Comparison of ENCODE assay signal across 30 cellular contexts in the genomic region with DNA sequence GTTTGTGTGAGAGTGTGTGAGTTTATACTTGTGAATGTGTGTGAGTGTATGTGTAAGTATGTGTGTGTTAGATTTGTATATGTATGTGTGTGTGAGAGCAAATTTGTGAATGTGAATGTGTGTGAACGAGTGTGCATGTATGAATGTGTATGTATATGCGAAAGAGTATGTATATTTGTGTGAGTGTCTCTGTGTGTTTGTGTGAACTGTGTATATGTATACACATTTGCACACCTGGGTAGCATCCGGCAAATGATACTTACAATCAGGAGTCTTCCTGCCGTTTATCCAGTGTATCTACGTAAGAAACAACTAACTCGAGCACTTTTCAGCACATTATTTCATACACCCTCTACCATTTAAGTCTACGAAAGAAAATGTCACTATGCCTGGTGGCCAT.
"Had no signal": no experiment of that assay in that cellular context is flagged by ENCODE, and none has a peak within 500 bp of the region (broad histone marks: within the 10 kb centered on the region; RNA-seq: fewer than 3 reads in every experiment).

No MANE protein-coding gene starts in this region.

- H3K4me1 ChIP-seq: parathyroid adenoma, psoas muscle, right lobe of liver, sigmoid colon, stomach, thyroid gland, tibial nerve, upper lobe of right lung, uterus had no signal

- H3K27me3 ChIP-seq: neutrophil, ovary, right lobe of liver, sigmoid colon, stomach, thyroid gland, tibial nerve, upper lobe of right lung, uterus had no signal

- DNase-seq: naive thymus-derived CD8-positive, alpha-beta T cell; nephron progenitor cell; nucleus accumbens; ovary; posterior cingulate gyrus; psoas muscle; right cardiac atrium; right lobe of liver; sigmoid colon; small intestine; stimulated activated CD4-positive, alpha-beta T cell treated with anti-CD3 and anti-CD28 coated beads, Interleukin-15, amount 100 ng/mL, for 24 hours; stimulated activated CD4-positive, alpha-beta T cell treated with anti-CD3 and anti-CD28 coated beads, Interleukin-2, amount 100 ng/mL, for 24 hours; stimulated activated CD4-positive, alpha-beta T cell treated with anti-CD3 and anti-CD28 coated beads, Interleukin-2, amount 100 ng/mL, for 48 hours; stimulated activated CD4-positive, alpha-beta T cell treated with anti-CD3 and anti-CD28 coated beads, Interleukin-4, amount 100 ng/mL, for 24 hours; stimulated activated naive B cell treated with anti-CD40 and anti-IgM and Interleukin-4, amounts not matched to agents 10 μg/mL and 1 μg/mL and 100 μg/mL, for 72 hours; stimulated activated naive CD4-positive, alpha-beta T cell treated with Interleukin-2 at 50 U/mL for 16 hours; stomach; thyroid gland; upper lobe of right lung; uterus had no signal

- ATAC-seq: naive thymus-derived CD8-positive, alpha-beta T cell; psoas muscle; right cardiac atrium; right lobe of liver; stimulated activated effector memory CD8-positive, alpha-beta T cell treated with anti-CD3 and anti-CD28 coated beads, Interleukin-12 subunit alpha, Interleukin-12 subunit beta, amount 100 ng/mL, for 72 hours; stimulated activated naive B cell treated with anti-CD40 and anti-IgM and Interleukin-4, amounts not matched to agents 10 μg/mL and 1 μg/mL and 100 μg/mL, for 72 hours; upper lobe of right lung had no signal

- H3K79me2 ChIP-seq: parathyroid adenoma had no signal

- H3K9me3 ChIP-seq: neutrophil, ovary, psoas muscle, right lobe of liver, sigmoid colon, stomach, thoracic aorta, thyroid gland, tibial nerve, upper lobe of right lung, uterus had no signal

- H3K27ac ChIP-seq: neutrophil, ovary, parathyroid adenoma, psoas muscle, right lobe of liver, sigmoid colon, stomach, thoracic aorta, thyroid gland, tibial nerve, upper lobe of right lung, uterus had no signal

- H3K36me3 ChIP-seq: neutrophil, ovary, right lobe of liver, sigmoid colon, stomach, thoracic aorta, thyroid gland, tibial nerve, upper lobe of right lung, uterus had no signal

- H2AFZ ChIP-seq: parathyroid adenoma had no signal

- H3K4me3 Mint-ChIP-seq: naive thymus-derived CD8-positive, alpha-beta T cell; natural killer cell treated with Interleukin-12 subunit alpha and Interleukin-12 subunit beta and Interleukin-15 and Interleukin-18, amount 100 ng/mL, for 72 hours; nephron progenitor cell; neural crest cell; stimulated activated effector memory CD8-positive, alpha-beta T cell treated with anti-CD3 and anti-CD28 coated beads, Interleukin-12 subunit alpha, Interleukin-12 subunit beta, amount 100 ng/mL, for 72 hours; stimulated activated naive B cell treated with anti-CD40 and anti-IgM and Interleukin-4, amounts not matched to agents 10 μg/mL and 1 μg/mL and 100 μg/mL, for 72 hours; stimulated activated naive CD8-positive, alpha-beta T cell treated with anti-CD3 and anti-CD28 coated beads, Interleukin-15, Interleukin-2, amounts not matched to agents 100 ng/mL and 50 ng/mL, for 24 hours; type B pancreatic cell had no signal

- H3K9me3 Mint-ChIP-seq: natural killer cell treated with Interleukin-12 subunit alpha and Interleukin-12 subunit beta and Interleukin-15 and Interleukin-18, amount 100 ng/mL, for 72 hours; nephron progenitor cell; neural crest cell; stimulated activated naive B cell treated with anti-CD40 and anti-IgM and Interleukin-4, amounts not matched to agents 10 μg/mL and 1 μg/mL and 100 μg/mL, for 72 hours; stimulated activated naive CD8-positive, alpha-beta T cell treated with anti-CD3 and anti-CD28 coated beads, Interleukin-15, Interleukin-2, amounts not matched to agents 100 ng/mL and 50 ng/mL, for 24 hours; type B pancreatic cell had no signal

- FAIRE-seq: small intestine had no signal

- H3K4me3 ChIP-seq: ovary, psoas muscle, right lobe of liver, sigmoid colon, stomach, thoracic aorta, thyroid gland, tibial nerve, upper lobe of right lung, uterus had no signal

- H3K36me3 Mint-ChIP-seq: naive thymus-derived CD8-positive, alpha-beta T cell; natural killer cell treated with Interleukin-12 subunit alpha and Interleukin-12 subunit beta and Interleukin-15 and Interleukin-18, amount 100 ng/mL, for 72 hours; stimulated activated effector memory CD8-positive, alpha-beta T cell treated with anti-CD3 and anti-CD28 coated beads, Interleukin-12 subunit alpha, Interleukin-12 subunit beta, amount 100 ng/mL, for 72 hours; stimulated activated naive B cell treated with anti-CD40 and anti-IgM and Interleukin-4, amounts not matched to agents 10 μg/mL and 1 μg/mL and 100 μg/mL, for 72 hours; type B pancreatic cell had no signal

- H3K27ac Mint-ChIP-seq: naive thymus-derived CD8-positive, alpha-beta T cell; natural killer cell treated with Interleukin-12 subunit alpha and Interleukin-12 subunit beta and Interleukin-15 and Interleukin-18, amount 100 ng/mL, for 72 hours; nephron progenitor cell; progenitor cell of endocrine pancreas; stimulated activated effector memory CD8-positive, alpha-beta T cell treated with anti-CD3 and anti-CD28 coated beads, Interleukin-12 subunit alpha, Interleukin-12 subunit beta, amount 100 ng/mL, for 72 hours; stimulated activated naive B cell treated with anti-CD40 and anti-IgM and Interleukin-4, amounts not matched to agents 10 μg/mL and 1 μg/mL and 100 μg/mL, for 72 hours; stimulated activated naive CD8-positive, alpha-beta T cell treated with anti-CD3 and anti-CD28 coated beads, Interleukin-15, Interleukin-2, amounts not matched to agents 100 ng/mL and 50 ng/mL, for 24 hours; type B pancreatic cell had no signal

- H3K9ac ChIP-seq: parathyroid adenoma had no signal

- H3K4me1 Mint-ChIP-seq: naive thymus-derived CD8-positive, alpha-beta T cell; nephron progenitor cell; neural crest cell; stimulated activated effector memory CD8-positive, alpha-beta T cell treated with anti-CD3 and anti-CD28 coated beads, Interleukin-12 subunit alpha, Interleukin-12 subunit beta, amount 100 ng/mL, for 72 hours; stimulated activated naive B cell treated with anti-CD40 and anti-IgM and Interleukin-4, amounts not matched to agents 10 μg/mL and 1 μg/mL and 100 μg/mL, for 72 hours had no signal
